In the genomic region with DNA sequence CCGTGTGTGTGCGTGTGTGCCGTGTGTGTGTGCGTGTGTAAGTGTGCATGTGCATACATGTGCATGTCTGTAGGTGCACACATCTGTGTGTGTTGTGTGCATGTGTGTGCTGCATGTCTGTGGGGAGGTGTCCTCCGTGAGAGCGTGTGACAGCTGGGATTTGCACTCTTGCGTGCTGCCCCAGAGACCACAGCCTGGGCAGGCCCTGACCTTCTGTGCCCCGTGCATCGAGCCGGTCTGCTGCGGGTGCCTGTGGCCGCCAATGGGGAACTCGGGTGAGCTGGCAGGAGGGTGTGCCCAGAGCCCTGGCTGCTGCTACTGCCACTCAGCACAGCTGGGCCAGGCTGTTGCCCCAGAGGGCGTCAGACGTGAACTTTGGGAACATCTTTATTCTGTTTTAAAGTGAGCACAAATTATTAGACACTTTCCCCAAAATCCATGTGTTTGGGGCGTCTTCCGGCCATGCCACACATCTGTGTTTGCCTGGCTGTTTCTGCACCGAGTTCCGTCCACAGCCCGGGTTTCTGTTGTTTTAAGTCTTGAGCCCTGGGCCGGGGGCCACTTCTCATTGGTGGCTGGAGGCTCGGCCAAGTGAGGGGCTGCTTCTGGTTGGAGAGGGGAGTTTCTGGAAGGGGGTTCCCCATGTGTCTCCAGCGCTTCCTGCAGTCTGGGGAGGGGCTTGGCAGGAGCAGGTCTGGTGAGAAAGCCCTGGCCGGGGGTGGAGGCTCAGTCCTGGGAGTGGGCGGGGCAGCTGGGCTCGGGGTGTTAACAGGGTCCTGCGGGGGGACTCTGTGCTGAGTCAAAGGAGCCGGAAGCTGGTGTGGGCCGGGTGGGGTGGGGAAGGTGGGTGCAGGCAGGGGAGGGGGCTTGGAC, we compare ENCODE assay signal across 11 cellular contexts. TPM values are rescaled to one million over a fixed set of nuclear protein-coding genes. Genes with fewer than 3 reads are reported as not detected.
DNase-seq lines count a peak whose midpoint lies in the region; ATAC-seq, FAIRE-seq and TF ChIP-seq lines count a peak whose summit lies in the region.
"Had no signal": no experiment of that assay in that cellular context is flagged by ENCODE, and none has a peak within 500 bp of the region (broad histone marks: within the 10 kb centered on the region; RNA-seq: fewer than 3 reads in every experiment).

No MANE protein-coding gene starts in this region.

- WGBS in thyroid gland, 2 donors = 30 to 31% methylated on average over 17 to 23 of the region's 29 CpGs

- no peaks in the 10 kb centered on the region for H3K4me1 ChIP-seq in breast epithelium
- peaks cover 0 to 2% of the 10 kb centered on the region in 2 donors for H3K4me1 ChIP-seq in kidney (ENCODE audit: control insufficient read depth in 1 of 2, insufficient read depth in 1 of 2, low read depth in 1 of 2, low read length in 2 of 2)
- peaks cover 7 to 9% of the 10 kb centered on the region in 2 donors for H3K4me1 ChIP-seq in thyroid gland

- no peak for ATAC-seq in activated CD8-positive, alpha-beta T cell treated with anti-CD3 and anti-CD28 coated beads, Interleukin-2, amount 10 ng/mL, durations not matched to agents 7 days and 5 days
- ATAC-seq: activated CD4-positive, CD25-positive, alpha-beta regulatory T cell treated with anti-CD3 and anti-CD28 coated beads, Interleukin-2, amount 50 U/mL, for 24 hours; Panc1 had no signal

- no peaks in the 10 kb centered on the region for H3K36me3 Mint-ChIP-seq in MCF 10A (ENCODE audit: insufficient read depth, unreplicated experiment)
- H3K36me3 Mint-ChIP-seq in activated CD8-positive, alpha-beta T cell treated with anti-CD3 and anti-CD28 coated beads, Interleukin-2, amount 10 ng/mL, durations not matched to agents 7 days and 5 days (ENCODE audit: low read depth) = no peaks in the 10 kb centered on the region

- H3K27me3 Mint-ChIP-seq in MCF 10A (ENCODE audit: insufficient read depth, unreplicated experiment) = no peaks in the 10 kb centered on the region
- no peaks in the 10 kb centered on the region for H3K27me3 Mint-ChIP-seq in activated CD8-positive, alpha-beta T cell treated with anti-CD3 and anti-CD28 coated beads, Interleukin-2, amount 10 ng/mL, durations not matched to agents 7 days and 5 days (ENCODE audit: low read depth)

- H3K9me3 ChIP-seq in breast epithelium (no peaks in the 10 kb centered on the region), kidney (ENCODE audit: control insufficient read depth in 1 of 2, low read length in 2 of 2) (no peaks in the 10 kb centered on the region), thyroid gland (no peaks in the 10 kb centered on the region)

- POLR2A ChIA-PET in MCF 10A (lab: Yijun Ruan, JAX) = interaction anchor here (1.0 kb wide), 1 partner anchor 9 kb away, joined by 3 read pairs; no protein-coding TSS in a partner anchor
- POLR2A ChIA-PET in activated CD8-positive, alpha-beta T cell treated with anti-CD3 and anti-CD28 coated beads, Interleukin-2, amount 10 ng/mL, durations not matched to agents 7 days and 5 days (lab: Charles Lee) = no interaction called here

- H3K27ac ChIP-seq in breast epithelium (peak overlapping the region in 1 of 2 donors; percentile 21), kidney (ENCODE audit: low read depth in 2 of 2, low read length in 2 of 2) (no peak overlapping the region), thyroid gland (no peak overlapping the region)

- TF ChIP-seq POLR2A in breast epithelium (IDR thresholded peaks at IDR 0.05) (no peak), thyroid gland (IDR thresholded peaks at IDR 0.05) (no peak)

- H3K4me3 ChIP-seq in breast epithelium (no peak overlapping the region), bronchial epithelial cell (ENCODE audit: low read depth, low read length) (no peak overlapping the region), kidney (ENCODE audit: low read length in 2 of 2) (no peak overlapping the region), thyroid gland (replicated peaks in 1 of 3) (no peak overlapping the region)

- no peak overlapping the region for H3K9ac ChIP-seq in kidney (ENCODE audit: low read length in 2 of 2)

- H3K27ac Mint-ChIP-seq in MCF 10A (ENCODE audit: low read depth, unreplicated experiment) = peak overlapping the region; percentile 36
- no peak overlapping the region for H3K27ac Mint-ChIP-seq in activated CD8-positive, alpha-beta T cell treated with anti-CD3 and anti-CD28 coated beads, Interleukin-2, amount 10 ng/mL, durations not matched to agents 7 days and 5 days

- H3K27me3 ChIP-seq in breast epithelium = no peaks in the 10 kb centered on the region
- H3K27me3 ChIP-seq in bronchial epithelial cell (ENCODE audit: control insufficient read depth, insufficient read depth, low read length) = no peaks in the 10 kb centered on the region
- H3K27me3 ChIP-seq in thyroid gland = no peaks in the 10 kb centered on the region

- DNase-seq in MCF 10A (ENCODE audit: unreplicated experiment) (no peak), breast epithelium (ENCODE audit: low spot score in 2 of 2) (no peak), bronchial epithelial cell (ENCODE audit: low read depth) (peak; percentile 48), kidney (peak; percentile 75), thyroid gland (peak; percentile 37 to 50), NCI-H2227 (lab: John Stamatoyannopoulos, UW; ENCODE audit: unreplicated experiment) (no peak)
- DNase-seq in activated CD8-positive, alpha-beta T cell treated with anti-CD3 and anti-CD28 coated beads, Interleukin-2, amount 10 ng/mL, durations not matched to agents 7 days and 5 days = no peak
- DNase-seq in activated CD4-positive, alpha-beta T cell treated with anti-CD3 and anti-CD28 coated beads, Interleukin-2, amount 50 U/mL, for 4 hours = no peak
- DNase-seq: NCI-H2029 had no signal

- H3K36me3 ChIP-seq in breast epithelium (no peaks in the 10 kb centered on the region), bronchial epithelial cell (ENCODE audit: control insufficient read depth, insufficient read depth, low read length) (peaks cover 20% of the 10 kb centered on the region), kidney (ENCODE audit: control insufficient read depth in 1 of 2, insufficient read depth in 2 of 2, low read length in 2 of 2) (peaks cover 0 to 4% of the 10 kb centered on the region in 2 donors), thyroid gland (no peaks in the 10 kb centered on the region)

- H3K4me3 Mint-ChIP-seq in MCF 10A (ENCODE audit: unreplicated experiment) = no peak overlapping the region
- no peak overlapping the region for H3K4me3 Mint-ChIP-seq in activated CD8-positive, alpha-beta T cell treated with anti-CD3 and anti-CD28 coated beads, Interleukin-2, amount 10 ng/mL, durations not matched to agents 7 days and 5 days

- BruUV-seq in MCF 10A (replicated peaks; lab: Mats Ljungman, UMichigan) = no TSS peak

- no peaks in the 10 kb centered on the region for H3K9me3 Mint-ChIP-seq in MCF 10A (ENCODE audit: unreplicated experiment)
- H3K9me3 Mint-ChIP-seq in activated CD8-positive, alpha-beta T cell treated with anti-CD3 and anti-CD28 coated beads, Interleukin-2, amount 10 ng/mL, durations not matched to agents 7 days and 5 days (ENCODE audit: insufficient read depth) = no peaks in the 10 kb centered on the region

- TF ChIP-seq CTCF in MCF 10A (IDR thresholded peaks at IDR 0.05; ENCODE audit: unreplicated experiment) (no peak), breast epithelium (IDR thresholded peaks at IDR 0.05) (no peak), bronchial epithelial cell (IDR thresholded peaks at IDR 0.05; ENCODE audit: insufficient read depth, low read length, severe bottlenecking) (no peak), kidney (IDR thresholded peaks at IDR 0.05; ENCODE audit: borderline replicate concordance, extremely low read depth, insufficient read depth) (no peak), thyroid gland (IDR thresholded peaks at IDR 0.05) (no peak)

- peaks cover 13% of the 10 kb centered on the region for H3K4me1 Mint-ChIP-seq in MCF 10A (ENCODE audit: insufficient read depth, unreplicated experiment)
- H3K4me1 Mint-ChIP-seq in activated CD8-positive, alpha-beta T cell treated with anti-CD3 and anti-CD28 coated beads, Interleukin-2, amount 10 ng/mL, durations not matched to agents 7 days and 5 days (ENCODE audit: low read depth) = peaks cover 6% of the 10 kb centered on the region

- no peak for FAIRE-seq in bronchial epithelial cell (lab: Jason Lieb, UNC)
- no peak for FAIRE-seq in kidney (lab: Jason Lieb, UNC)

- CTCF ChIA-PET in MCF 10A (lab: Yijun Ruan, JAX) = no interaction called here
- CTCF ChIA-PET in activated CD8-positive, alpha-beta T cell treated with anti-CD3 and anti-CD28 coated beads, Interleukin-2, amount 10 ng/mL, durations not matched to agents 7 days and 5 days (lab: Charles Lee) = no interaction called here

- intact Hi-C loops in MCF 10A (cut with micrococcal nuclease) (no loop called here), breast epithelium (cut with DNase I; ENCODE audit: low total_unique reads) (no loop called here), kidney (cut with DNase I) (no loop called here), thyroid gland (cut with DNase I) (no loop called here)

RNA-seq across cellular contexts. Expression of a gene that starts 7.6 kb away (rescaled TPM):
- total RNA-seq in MCF 10A (2022) = 61.8 and 77.4 TPM in 2 replicates
- total RNA-seq in breast epithelium = 10 to 100 TPM; 10.1 to 14.8 (median 13.8) TPM
- total RNA-seq in bronchial epithelial cell = 29.0 and 41.5 TPM in 2 replicates
- 42.4 TPM for total RNA-seq in kidney
- 8.1 TPM for polyA plus RNA-seq in kidney (ENCODE audit: insufficient read depth, low read depth, low replicate concordance)
- 10 to 100 TPM; 18.3 to 46.2 (median 27.4) TPM for total RNA-seq in thyroid gland
- total RNA-seq in activated CD8-positive, alpha-beta T cell treated with anti-CD3 and anti-CD28 coated beads, Interleukin-2, amount 10 ng/mL, durations not matched to agents 7 days and 5 days = 1 to 10 TPM; 2.5 to 2.7 TPM

RNA-seq across cellular contexts. Expression of a gene that starts 52.0 kb away (rescaled TPM):
- total RNA-seq in MCF 10A (2022) = not detected in 2 replicates
- total RNA-seq in breast epithelium = 1 to 10 TPM in 1 of 3 donors, under 1 TPM in 1, not detected in 1; 0.33 to 4.0 TPM
- total RNA-seq in bronchial epithelial cell = not detected in 2 replicates
- 3.2 TPM for total RNA-seq in kidney
- not detected for polyA plus RNA-seq in kidney (ENCODE audit: insufficient read depth, low read depth, low replicate concordance)
- under 1 TPM in 2 of 4 donors, not detected in 2; 0.13 to 0.33 TPM for total RNA-seq in thyroid gland
- not detected for total RNA-seq in activated CD8-positive, alpha-beta T cell treated with anti-CD3 and anti-CD28 coated beads, Interleukin-2, amount 10 ng/mL, durations not matched to agents 7 days and 5 days

Comparison
In these comparisons a context has a peak if more than half of its experiments do, and no peak if none do; other contexts are left out.
1. DNase-seq: peak in bronchial epithelial cell (single experiment), kidney (single experiment) and thyroid gland (2 of 2); none in MCF 10A (single experiment), breast epithelium (0 of 2), activated CD8-positive, alpha-beta T cell treated with anti-CD3 and anti-CD28 coated beads, Interleukin-2, amount 10 ng/mL, durations not matched to agents 7 days and 5 days (single experiment), activated CD4-positive, alpha-beta T cell treated with anti-CD3 and anti-CD28 coated beads, Interleukin-2, amount 50 U/mL, for 4 hours (0 of 2) and NCI-H2227 (single experiment).